In genomic region chr2:46878886-46879285, GRCh38 we compare ENCODE assay signal across 12 cellular contexts. TPM values are rescaled to one million over a fixed set of nuclear protein-coding genes. Genes with fewer than 3 reads are reported as not detected.
A peak's percentile ranks its signal among the peaks of the same experiment; 100 is the strongest.
DNase-seq lines count a peak whose midpoint lies in the region; ATAC-seq and TF ChIP-seq lines count a peak whose summit lies in the region.
"Had no signal": no experiment of that assay in that cellular context is flagged by ENCODE, and none has a peak within 500 bp of the region (broad histone marks: within the 10 kb centered on the region; RNA-seq: fewer than 3 reads in every experiment).

No MANE protein-coding gene starts in this region.

- H3K27ac ChIP-seq in ascending aorta: peak overlapping the region; percentile 2 to 43

- H3K36me3 ChIP-seq in ascending aorta: no peaks in the 10 kb centered on the region

- no peak overlapping the region for H3K4me3 ChIP-seq in ascending aorta

- ATAC-seq in left ventricle myocardium superior (peak; percentile 67), GM21447 (IDR thresholded peaks at IDR 0.05; ENCODE audit: unreplicated experiment) (no peak)
- no peak for ATAC-seq in stimulated activated naive B cell treated with anti-CD40 and anti-IgM and Interleukin-4, amounts not matched to agents 10 μg/mL and 1 μg/mL and 100 μg/mL, for 72 hours (replicated peaks)
- ATAC-seq: CD8-positive, alpha-beta T cell had no signal

- no peaks in the 10 kb centered on the region for H3K9me3 ChIP-seq in ascending aorta

- TF ChIP-seq CTCF in ascending aorta (IDR thresholded peaks at IDR 0.05): no peak

- no peak overlapping the region for H3K4me3 Mint-ChIP-seq in stimulated activated naive B cell treated with anti-CD40 and anti-IgM and Interleukin-4, amounts not matched to agents 10 μg/mL and 1 μg/mL and 100 μg/mL, for 72 hours
- H3K4me3 Mint-ChIP-seq: activated B cell treated with CpG ODN at 0.5 μM for 24 hours; activated naive CD4-positive, alpha-beta T cell treated with anti-CD3 and anti-CD28 coated beads, Interleukin-2, amount 50 U/mL, for 24 hours; CD8-positive, alpha-beta T cell had no signal

- no peaks in the 10 kb centered on the region for H3K27me3 Mint-ChIP-seq in stimulated activated naive B cell treated with anti-CD40 and anti-IgM and Interleukin-4, amounts not matched to agents 10 μg/mL and 1 μg/mL and 100 μg/mL, for 72 hours
- H3K27me3 Mint-ChIP-seq: activated B cell treated with CpG ODN at 0.5 μM for 24 hours; activated naive CD4-positive, alpha-beta T cell treated with anti-CD3 and anti-CD28 coated beads, Interleukin-2, amount 50 U/mL, for 24 hours had no signal

- DNase-seq in EL: peak; percentile 28
- peak; percentile 28 to 79 for DNase-seq in ascending aorta (ENCODE audit: low spot score in 2 of 2)
- peak; percentile 76 for DNase-seq in left ventricle myocardium superior
- DNase-seq in pons (ENCODE audit: low spot score): peak; percentile 88
- DNase-seq in stimulated activated naive B cell treated with anti-CD40 and anti-IgM and Interleukin-4, amounts not matched to agents 10 μg/mL and 1 μg/mL and 100 μg/mL, for 72 hours: no peak
- no peak for DNase-seq in GOT3 (lab: John Stamatoyannopoulos, UW)
- no peak for DNase-seq in KG1 (lab: John Stamatoyannopoulos, UW)
- DNase-seq: activated B cell treated with CpG ODN at 0.5 μM for 24 hours; CD8-positive, alpha-beta T cell; NCI-H1092 had no signal

- H3K27me3 ChIP-seq in ascending aorta: no peaks in the 10 kb centered on the region

- no peaks in the 10 kb centered on the region for H3K36me3 Mint-ChIP-seq in stimulated activated naive B cell treated with anti-CD40 and anti-IgM and Interleukin-4, amounts not matched to agents 10 μg/mL and 1 μg/mL and 100 μg/mL, for 72 hours
- H3K36me3 Mint-ChIP-seq: activated naive CD4-positive, alpha-beta T cell treated with anti-CD3 and anti-CD28 coated beads, Interleukin-2, amount 50 U/mL, for 24 hours; CD8-positive, alpha-beta T cell had no signal

- peaks cover 3 to 10% of the 10 kb centered on the region in 2 donors for H3K4me1 ChIP-seq in ascending aorta

- H3K27ac Mint-ChIP-seq in stimulated activated naive B cell treated with anti-CD40 and anti-IgM and Interleukin-4, amounts not matched to agents 10 μg/mL and 1 μg/mL and 100 μg/mL, for 72 hours: no peak overlapping the region
- H3K27ac Mint-ChIP-seq: activated B cell treated with CpG ODN at 0.5 μM for 24 hours; activated naive CD4-positive, alpha-beta T cell treated with anti-CD3 and anti-CD28 coated beads, Interleukin-2, amount 50 U/mL, for 24 hours; CD8-positive, alpha-beta T cell had no signal

- no peaks in the 10 kb centered on the region for H3K9me3 Mint-ChIP-seq in stimulated activated naive B cell treated with anti-CD40 and anti-IgM and Interleukin-4, amounts not matched to agents 10 μg/mL and 1 μg/mL and 100 μg/mL, for 72 hours
- H3K9me3 Mint-ChIP-seq: activated B cell treated with CpG ODN at 0.5 μM for 24 hours; activated naive CD4-positive, alpha-beta T cell treated with anti-CD3 and anti-CD28 coated beads, Interleukin-2, amount 50 U/mL, for 24 hours; CD8-positive, alpha-beta T cell had no signal

- no peaks in the 10 kb centered on the region for H3K4me1 Mint-ChIP-seq in stimulated activated naive B cell treated with anti-CD40 and anti-IgM and Interleukin-4, amounts not matched to agents 10 μg/mL and 1 μg/mL and 100 μg/mL, for 72 hours
- H3K4me1 Mint-ChIP-seq: activated B cell treated with CpG ODN at 0.5 μM for 24 hours; activated naive CD4-positive, alpha-beta T cell treated with anti-CD3 and anti-CD28 coated beads, Interleukin-2, amount 50 U/mL, for 24 hours had no signal

- intact Hi-C loops in ascending aorta (cut with DNase I): loop anchor here (5.0 kb wide), 1 partner anchor 77 kb away; no protein-coding TSS in a partner anchor
- intact Hi-C loops in left ventricle myocardium superior (cut with micrococcal nuclease): loop anchor here (10.0 kb wide), 2 partner anchors 64 to 174 kb away; no protein-coding TSS in a partner anchor

RNA-seq across cellular contexts. Expression of gene MCFD2, which starts 36.7 kb away (rescaled TPM):
- 171 TPM for total RNA-seq in ascending aorta
- total RNA-seq in left ventricle myocardium superior: 65.6 TPM

Comparison
In these comparisons a context has a peak if more than half of its experiments do, and no peak if none do; other contexts are left out.
1. DNase-seq: peak in EL (single experiment), ascending aorta (2 of 2), left ventricle myocardium superior (single experiment) and pons (single experiment); none in stimulated activated naive B cell treated with anti-CD40 and anti-IgM and Interleukin-4, amounts not matched to agents 10 μg/mL and 1 μg/mL and 100 μg/mL, for 72 hours (single experiment), GOT3 (single experiment) and KG1 (single experiment).